ENCODE assay signal across 8 cellular contexts in the genomic region with DNA sequence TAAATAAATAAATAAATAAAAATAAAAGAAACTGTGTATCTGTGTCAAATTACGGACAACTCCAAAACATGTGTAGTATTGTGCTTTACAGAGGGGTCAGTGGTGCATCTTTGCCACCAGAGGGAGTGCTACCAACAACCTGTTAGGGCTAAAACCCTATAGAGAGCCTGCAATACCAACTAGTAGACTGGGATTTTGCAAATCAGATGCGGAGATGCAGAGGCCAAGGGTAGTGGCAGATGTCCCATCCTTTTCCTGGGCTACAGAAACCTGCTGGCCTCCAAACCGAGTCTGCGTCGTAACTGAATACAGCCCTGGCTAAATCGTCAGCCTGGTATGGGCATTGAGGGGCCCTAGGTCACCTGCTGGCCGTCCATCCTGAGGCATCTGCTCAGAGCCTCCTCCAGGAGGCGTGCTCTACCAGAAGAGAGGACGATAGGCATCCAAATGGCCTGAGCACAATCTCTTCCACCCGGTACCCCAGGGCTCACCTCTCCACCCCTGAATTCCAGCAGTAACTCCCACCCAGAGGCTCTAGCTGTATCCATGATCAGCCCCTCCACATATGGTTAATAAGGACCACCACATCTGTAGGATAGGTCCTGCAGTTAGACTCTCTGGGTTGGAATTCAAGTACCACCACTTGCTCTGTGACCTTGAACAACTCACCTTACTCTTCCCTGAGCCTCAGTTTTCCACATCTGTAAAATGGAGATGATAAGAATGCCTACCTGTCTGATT. TPM values are rescaled to one million over a fixed set of nuclear protein-coding genes. Genes with fewer than 3 reads are reported as not detected.
DNase-seq lines count a peak whose midpoint lies in the region; ATAC-seq lines count a peak whose summit lies in the region.

No MANE protein-coding gene starts in this region.

- peak; percentile 54 for DNase-seq in COLO668 (lab: John Stamatoyannopoulos, UW; ENCODE audit: unreplicated experiment)
- peak; percentile 82 for DNase-seq in NCI-H460 (ENCODE audit: extremely low read depth, low read depth)
- peak; percentile 66 for DNase-seq in activated CD4-positive, CD25-positive, alpha-beta regulatory T cell treated with anti-CD3 and anti-CD28 coated beads, Interleukin-2, amount 50 U/mL, for 72 hours
- peak; percentile 73 for DNase-seq in dedifferentiated amniotic fluid mesenchymal stem cell (ENCODE audit: extremely low spot score)
- peak; percentile 83 for DNase-seq in kidney tubule cell (ENCODE audit: low spot score)
- DNase-seq in stimulated activated CD8-positive, alpha-beta memory T cell treated with anti-CD3 and anti-CD28 coated beads, Interleukin-7, amount 100 ng/mL, for 4 hours (ENCODE audit: low read depth in 2 of 2), result peak; percentile 48 to 59

- ATAC-seq in GM19397 (IDR thresholded peaks at IDR 0.05; ENCODE audit: unreplicated experiment) (peak; percentile 83), HG03442 (IDR thresholded peaks at IDR 0.05; ENCODE audit: unreplicated experiment) (peak; percentile 86)

RNA-seq across cellular contexts. Expression of a gene that starts 6.2 kb away (rescaled TPM):
- total RNA-seq in NCI-H460 (2014; rRNA removed; shearing (Covaris generic)), result 62.6 and 66.8 TPM in 2 replicates
- 63.3 and 88.3 TPM in 2 replicates for polyA plus RNA-seq in NCI-H460 (2014; cell fraction: nucleus; rRNA removed)

RNA-seq across cellular contexts. Expression of a gene that starts 18.6 kb away (rescaled TPM):
- 432 and 436 TPM in 2 replicates for total RNA-seq in NCI-H460 (2014; rRNA removed; shearing (Covaris generic))
- polyA plus RNA-seq in NCI-H460 (2014; cell fraction: nucleus; rRNA removed), result 590 and 685 TPM in 2 replicates

RNA-seq across cellular contexts. Expression of a gene that starts 38.4 kb away (rescaled TPM):
- 85.8 and 96.3 TPM in 2 replicates for total RNA-seq in NCI-H460 (2014; rRNA removed; shearing (Covaris generic))
- 39.6 and 63.2 TPM in 2 replicates for polyA plus RNA-seq in NCI-H460 (2014; cell fraction: nucleus; rRNA removed)

RNA-seq across cellular contexts. Expression of a gene that starts 38.6 kb away (rescaled TPM):
- 34.3 and 35.4 TPM in 2 replicates for total RNA-seq in NCI-H460 (2014; rRNA removed; shearing (Covaris generic))
- 44.9 and 49.0 TPM in 2 replicates for polyA plus RNA-seq in NCI-H460 (2014; cell fraction: nucleus; rRNA removed)

Comparison
In these comparisons a context has a peak if more than half of its experiments do, and no peak if none do; other contexts are left out.
1. Peak in every context shown above with its lines: DNase-seq and ATAC-seq.